In the genomic region with DNA sequence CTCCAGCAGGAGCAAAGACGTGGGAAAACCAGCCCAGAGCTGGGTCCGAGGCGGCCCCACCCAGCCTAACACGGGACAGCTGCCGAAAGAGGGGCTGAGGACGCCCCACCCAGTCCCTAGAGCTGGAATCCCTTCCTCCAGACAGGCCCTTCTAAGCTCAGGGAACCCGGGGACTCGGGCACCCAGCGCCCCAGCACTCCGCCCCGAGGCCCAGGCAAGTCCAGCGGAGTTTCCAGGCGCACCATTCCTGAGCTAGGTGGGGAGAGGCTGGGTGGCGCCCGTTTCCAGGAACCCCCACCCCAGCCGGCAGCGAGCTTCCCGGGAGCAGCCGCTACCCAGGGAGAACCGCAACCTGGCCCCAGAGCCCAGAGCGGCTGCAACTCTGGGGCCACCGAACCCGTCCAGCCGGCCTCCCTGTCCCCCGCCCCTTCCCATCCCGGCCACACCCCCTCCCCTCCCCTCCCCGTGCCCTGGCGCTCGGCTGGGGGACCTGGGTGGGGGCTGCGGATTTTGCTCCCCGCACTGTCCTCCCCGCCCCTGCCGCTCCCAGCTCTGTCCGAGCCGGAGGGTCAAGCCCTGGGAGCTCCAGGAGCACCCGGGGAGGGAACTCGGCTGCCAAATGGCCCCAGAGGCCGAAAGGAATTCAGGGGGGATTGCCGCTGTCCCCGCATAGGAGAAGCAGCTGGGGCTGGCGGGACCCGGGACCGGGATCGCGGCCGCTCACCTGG, we compare ENCODE assay signal across 8 cellular contexts. TPM values are rescaled to one million over a fixed set of nuclear protein-coding genes. Genes with fewer than 3 reads are reported as not detected.
DNase-seq lines count a peak whose midpoint lies in the region; ATAC-seq and TF ChIP-seq lines count a peak whose summit lies in the region.

No MANE protein-coding gene starts in this region.

- H3K9ac ChIP-seq in NT2/D1 (ENCODE audit: insufficient read length, low read depth), result peak overlapping the region; percentile 87

- 2% methylated on average over 31 of the region's 46 CpGs; no CpG with 5 or more reads in 1 of the 2 donors for WGBS in testis, 2 donors

- intact Hi-C loops in testis (cut with DNase I; ENCODE audit: low total_unique reads), result no loop called here

- H3K4me1 ChIP-seq in NT2/D1 (ENCODE audit: insufficient read depth, insufficient read length) (peaks cover 46% of the 10 kb centered on the region), testis (peaks cover 25% of the 10 kb centered on the region)

- DNase-seq in GM12865 (ENCODE audit: low read depth) (no peak), NT2/D1 (ENCODE audit: low read depth, low spot score) (no peak), cardiac fibroblast (ENCODE audit: low read depth in 2 of 2) (no peak), left kidney (ENCODE audit: low read depth, low spot score) (peak; percentile 70), testis (no peak), GF-D8 (lab: John Stamatoyannopoulos, UW) (no peak), 8988T (no peak)

- peaks cover 34% of the 10 kb centered on the region for H3K36me3 ChIP-seq in NT2/D1 (ENCODE audit: insufficient read depth, insufficient read length, low read length)
- H3K36me3 ChIP-seq in testis (ENCODE audit: low read depth, missing control alignments), result no peaks in the 10 kb centered on the region

- H3K27ac ChIP-seq in testis, result peak overlapping the region; percentile 47 to 67

- ATAC-seq in GM21786 (IDR thresholded peaks at IDR 0.05; ENCODE audit: unreplicated experiment), result no peak

- TF ChIP-seq CTCF in GM12865 (IDR thresholded peaks at IDR 0.05; ENCODE audit: insufficient read depth, low read depth, low read length, missing control alignments) (no peak), cardiac fibroblast (IDR thresholded peaks at IDR 0.05; ENCODE audit: low read depth, low read length) (no peak), testis (IDR thresholded peaks at IDR 0.05) (no peak)

- H3K27me3 ChIP-seq in NT2/D1 (ENCODE audit: insufficient read depth, insufficient read length), result peaks cover 26% of the 10 kb centered on the region
- no peaks in the 10 kb centered on the region for H3K27me3 ChIP-seq in testis

- peak overlapping the region; percentile 87 for H3K4me3 ChIP-seq in GM12865 (ENCODE audit: low read depth, low read length)
- H3K4me3 ChIP-seq in NT2/D1 (ENCODE audit: insufficient read length, low read depth), result peak overlapping the region; percentile 77
- peak overlapping the region; percentile 53 to 56 for H3K4me3 ChIP-seq in cardiac fibroblast (replicated peaks in 1 of 2; ENCODE audit: low read depth in 2 of 2, low read length in 2 of 2)
- peak overlapping the region; percentile 58 to 74 for H3K4me3 ChIP-seq in testis

- TF ChIP-seq POLR2A in testis (IDR thresholded peaks at IDR 0.05), result no peak

- no peaks in the 10 kb centered on the region for H3K9me3 ChIP-seq in NT2/D1 (ENCODE audit: insufficient read depth, low read length)
- H3K9me3 ChIP-seq in testis, result no peaks in the 10 kb centered on the region

RNA-seq across cellular contexts. Expression of a gene that starts 0.5 kb away (rescaled TPM):
- 10 to 100 TPM; 18.0 to 20.3 TPM for total RNA-seq in testis
- 10.8 TPM for polyA plus RNA-seq in testis (ENCODE audit: insufficient read depth, low read depth, low replicate concordance)

RNA-seq across cellular contexts. Expression of a gene that starts 2.5 kb away (rescaled TPM):
- total RNA-seq in testis, result 1 to 10 TPM; 3.5 to 9.3 TPM
- polyA plus RNA-seq in testis (ENCODE audit: insufficient read depth, low read depth, low replicate concordance), result 5.6 TPM

RNA-seq across cellular contexts. Expression of a gene that starts 18.1 kb away (rescaled TPM):
- 1 to 10 TPM; 1.1 to 1.3 TPM for total RNA-seq in testis
- polyA plus RNA-seq in testis (ENCODE audit: insufficient read depth, low read depth, low replicate concordance), result not detected

RNA-seq across cellular contexts. Expression of a gene that starts 40.3 kb away (rescaled TPM):
- 10 to 100 TPM; 68.7 to 70.6 TPM for total RNA-seq in testis
- polyA plus RNA-seq in testis (ENCODE audit: insufficient read depth, low read depth, low replicate concordance), result 63.7 TPM

RNA-seq across cellular contexts. Expression of a gene that starts 58.8 kb away (rescaled TPM):
- 1 to 10 TPM; 3.9 to 4.8 TPM for total RNA-seq in testis
- polyA plus RNA-seq in testis (ENCODE audit: insufficient read depth, low read depth, low replicate concordance), result 5.7 TPM
